8 cellular contexts compared by ENCODE assay signal in genomic region chr19:58556633-58557252, GRCh38. TPM values are rescaled to one million over a fixed set of nuclear protein-coding genes. Genes with fewer than 3 reads are reported as not detected.
DNase-seq lines count a peak whose midpoint lies in the region; FAIRE-seq and TF ChIP-seq lines count a peak whose summit lies in the region.

No MANE protein-coding gene starts in this region.

- no peak for TF ChIP-seq POLR2A in Peyer's patch (IDR thresholded peaks at IDR 0.05)
- TF ChIP-seq POLR2A in endothelial cell of umbilical vein (IDR thresholded peaks at IDR 0.05; ENCODE audit: low read depth, low read length): no peak

- H4K12ac ChIP-seq in trophoblast cell (ENCODE audit: low read depth, low read length): no peak overlapping the region

- H3K9me3 Mint-ChIP-seq in Calu3 (ENCODE audit: low read depth, unreplicated experiment): no peaks in the 10 kb centered on the region

- dilution Hi-C loops in endothelial cell of umbilical vein (cut with MboI; ENCODE audit: extremely low pct_ligation_motif_present, low sequenced_read_pairs): no loop called here

- H3K4me1 Mint-ChIP-seq in Calu3 (ENCODE audit: low read depth, unreplicated experiment): peaks cover 36% of the 10 kb centered on the region

- H3K9me3 ChIP-seq in Peyer's patch (no peaks in the 10 kb centered on the region), endothelial cell of umbilical vein (replicated peaks; ENCODE audit: control insufficient read depth, insufficient read depth, low read length) (no peaks in the 10 kb centered on the region), trophoblast cell (ENCODE audit: insufficient read depth, low read depth, low read length) (no peaks in the 10 kb centered on the region)

- no peak overlapping the region for H2BK120ac ChIP-seq in trophoblast cell (ENCODE audit: insufficient read depth, low read length, poor library complexity)

- TF ChIP-seq CTCF in Calu3 (IDR thresholded peaks at IDR 0.05; ENCODE audit: unreplicated experiment) (no peak), Peyer's patch (IDR thresholded peaks at IDR 0.05) (no peak), endothelial cell of umbilical vein (IDR thresholded peaks at IDR 0.05; ENCODE audit: extremely low read depth in 1 of 2, insufficient read depth in 1 of 2, low read depth in 1 of 2, low read length in 2 of 2) (no peak)

- peaks cover 26% of the 10 kb centered on the region for H3K79me1 ChIP-seq in trophoblast cell (ENCODE audit: low read length)

- CTCF ChIA-PET in Calu3 (lab: Charles Lee): no interaction called here
- CTCF ChIA-PET in endothelial cell of umbilical vein (lab: Charles Lee): interaction anchor here (2.3 kb wide), 1 partner anchor 37 kb away, joined by 14 read pairs; the partner anchor contains the start of gene ZBTB45

- no peak overlapping the region for H2AK5ac ChIP-seq in trophoblast cell (ENCODE audit: low read length)

- peaks cover 93% of the 10 kb centered on the region for H3K36me3 Mint-ChIP-seq in Calu3 (ENCODE audit: insufficient read depth, unreplicated experiment)

- H3K4me1 ChIP-seq in Peyer's patch (peaks cover 0 to 53% (median 30%) of the 10 kb centered on the region in 4 donors), endothelial cell of umbilical vein (ENCODE audit: control insufficient read depth, extremely low read depth, insufficient read depth, low read length) (peaks cover 34% of the 10 kb centered on the region), trophoblast cell (ENCODE audit: control insufficient read depth in 1 of 2, insufficient read depth in 2 of 2, low read length in 2 of 2) (peaks cover 21 to 29% of the 10 kb centered on the region in 2 experiments)

- H2AFZ ChIP-seq in endothelial cell of umbilical vein (ENCODE audit: low read depth, low read length) (no peak overlapping the region), trophoblast cell (ENCODE audit: insufficient read depth, low read length, poor library complexity) (no peak overlapping the region)

- H3K27me3 Mint-ChIP-seq in Calu3 (ENCODE audit: unreplicated experiment): peaks cover 10% of the 10 kb centered on the region

- H3K36me3 ChIP-seq in Peyer's patch: peaks cover 0 to 30% (median 0%) of the 10 kb centered on the region in 3 donors
- peaks cover 8 to 17% of the 10 kb centered on the region in 2 experiments for H3K36me3 ChIP-seq in endothelial cell of umbilical vein (ENCODE audit: control insufficient read depth in 2 of 2, extremely low read depth in 1 of 2, insufficient read depth in 2 of 2, low read length in 2 of 2)
- peaks cover 32 to 33% of the 10 kb centered on the region in 2 experiments for H3K36me3 ChIP-seq in trophoblast cell (ENCODE audit: control insufficient read depth in 1 of 2, insufficient read depth in 2 of 2, low read length in 2 of 2)

- no CpG with 5 or more reads among the region's 11 CpGs for WGBS in trophoblast cell (ENCODE audit: extremely low coverage, insufficient coverage, insufficient read length)

- H2BK5ac ChIP-seq in trophoblast cell (ENCODE audit: low read depth, low read length, poor library complexity): no peak overlapping the region

- no peak for FAIRE-seq in endothelial cell of umbilical vein (lab: Jason Lieb, UNC)

- intact Hi-C loops in Calu3 (cut with micrococcal nuclease; ENCODE audit: unreplicated experiment): no loop called here
- intact Hi-C loops in endothelial cell of umbilical vein (cut with micrococcal nuclease): no loop called here

- no peaks in the 10 kb centered on the region for H4K20me1 ChIP-seq in endothelial cell of umbilical vein (replicated peaks; ENCODE audit: control insufficient read depth, extremely low read depth, insufficient read depth, low read length)

- no peaks in the 10 kb centered on the region for H3K9me1 ChIP-seq in endothelial cell of umbilical vein (replicated peaks; ENCODE audit: control insufficient read depth, extremely low read depth, insufficient read depth, low read length)

- H3K27ac ChIP-seq in Peyer's patch (peak overlapping the region; percentile 93 to 100 (median 99)), endothelial cell of umbilical vein (ENCODE audit: insufficient read depth, low read depth, low read length) (no peak overlapping the region), trophoblast cell (ENCODE audit: low read depth, low read length) (no peak overlapping the region)

- H3K27ac Mint-ChIP-seq in Calu3 (ENCODE audit: unreplicated experiment): peak overlapping the region; percentile 93

- H4K8ac ChIP-seq in trophoblast cell (ENCODE audit: low read depth, low read length): no peak overlapping the region

- BruUV-seq in Calu3 (replicated peaks; lab: Mats Ljungman, UMichigan) (no TSS peak), endothelial cell of umbilical vein (replicated peaks; lab: Mats Ljungman, UMichigan) (no TSS peak)

- H3K4ac ChIP-seq in trophoblast cell (ENCODE audit: low read depth, low read length): peak overlapping the region; percentile 73

- peaks cover 23% of the 10 kb centered on the region for H3K79me2 ChIP-seq in endothelial cell of umbilical vein (ENCODE audit: control insufficient read depth, insufficient read depth, low read length)
- peaks cover 27% of the 10 kb centered on the region for H3K79me2 ChIP-seq in trophoblast cell (ENCODE audit: control insufficient read depth, insufficient read depth, low read length, poor library complexity)

- DNase-seq in Calu3 (no peak), Peyer's patch (no peak), endothelial cell of umbilical vein (ENCODE audit: low read depth, low spot score) (no peak), trophoblast cell (no peak), A172 (ENCODE audit: low spot score) (no peak), NCI-H1417 (lab: John Stamatoyannopoulos, UW) (no peak), putamen (ENCODE audit: low spot score) (no peak)
- no peak for DNase-seq in stimulated activated CD4-positive, alpha-beta T cell treated with anti-CD3 and anti-CD28 coated beads, Interleukin-1b, Interleukin-23, amount 100 ng/mL, for 48 hours

- H3K9ac ChIP-seq in endothelial cell of umbilical vein (replicated peaks; ENCODE audit: extremely low read depth, insufficient read depth, low read length): peak overlapping the region; percentile 92
- H3K9ac ChIP-seq in trophoblast cell (ENCODE audit: low read length): peak overlapping the region; percentile 96

- POLR2A ChIA-PET in endothelial cell of umbilical vein (lab: Charles Lee): no interaction called here

- H3K4me3 ChIP-seq in Peyer's patch: peak overlapping the region in 3 of 4 donors; percentile 72 to 84 (median 80)
- peak overlapping the region in 2 of 3 experiments; percentile 57 to 85 for H3K4me3 ChIP-seq in endothelial cell of umbilical vein (replicated peaks in 1 of 3; ENCODE audit: insufficient read depth in 1 of 3, low read depth in 1 of 3, low read length in 3 of 3)
- no peak overlapping the region for H3K4me3 ChIP-seq in trophoblast cell (ENCODE audit: low read depth, low read length)

- no peak overlapping the region for H3K18ac ChIP-seq in trophoblast cell (ENCODE audit: low read length)

- no peak overlapping the region for H2BK12ac ChIP-seq in trophoblast cell (ENCODE audit: low read length)

- peak overlapping the region; percentile 81 for H3K4me2 ChIP-seq in endothelial cell of umbilical vein (ENCODE audit: insufficient read depth, low read length)
- H3K4me2 ChIP-seq in trophoblast cell (ENCODE audit: low read length): peak overlapping the region; percentile 86

- H4K91ac ChIP-seq in trophoblast cell (ENCODE audit: low read depth, low read length): no peak overlapping the region

- H3K14ac ChIP-seq in trophoblast cell (ENCODE audit: low read length): no peak overlapping the region

- peak overlapping the region; percentile 88 for H3K4me3 Mint-ChIP-seq in Calu3 (ENCODE audit: low read depth, unreplicated experiment)

- no peaks in the 10 kb centered on the region for H3K27me3 ChIP-seq in Peyer's patch
- H3K27me3 ChIP-seq in endothelial cell of umbilical vein (ENCODE audit: control insufficient read depth in 2 of 2, insufficient read depth in 2 of 2, low read length in 2 of 2): peaks cover 4% of the 10 kb centered on the region in 2 experiments
- H3K27me3 ChIP-seq in trophoblast cell (ENCODE audit: insufficient read depth, low read length): no peaks in the 10 kb centered on the region

- H3K23ac ChIP-seq in trophoblast cell (ENCODE audit: low read length): no peak overlapping the region

RNA-seq across cellular contexts. Expression of gene UBE2M, which starts 1.7 kb away (rescaled TPM):
- total RNA-seq in Calu3 (2022) (123 and 131 TPM in 2 replicates), Peyer's patch (10 to 100 TPM; 10.2 to 37.1 (median 18.5) TPM), endothelial cell of umbilical vein (102 and 106 TPM in 2 replicates)
- polyA plus RNA-seq in endothelial cell of umbilical vein: 86.6 and 87.8 TPM in 2 replicates
- 88.2 and 98.9 TPM in 2 replicates for polyA plus RNA-seq in endothelial cell of umbilical vein (2011; cell fraction: cytosol; rRNA removed)
- polyA plus RNA-seq in endothelial cell of umbilical vein (2011; cell fraction: nucleus; rRNA removed): 69.9 and 79.3 TPM in 2 replicates
- polyA plus RNA-seq in endothelial cell of umbilical vein (2012): 94.9 and 96.3 TPM in 2 replicates
- 81.4 and 123 TPM in 2 replicates for polyA minus RNA-seq in endothelial cell of umbilical vein
- polyA minus RNA-seq in endothelial cell of umbilical vein (2011; cell fraction: cytosol; rRNA and poly(A)+ RNA removed): 106 TPM
- polyA minus RNA-seq in endothelial cell of umbilical vein (2011; cell fraction: nucleus; rRNA and poly(A)+ RNA removed): 19.2 and 22.9 TPM in 2 replicates
- polyA plus RNA-seq in trophoblast cell (2013): 98.2 and 99.0 TPM in 2 replicates
- 141 and 145 TPM in 2 replicates for total RNA-seq in A172 (2014; rRNA removed; shearing (Covaris generic))

RNA-seq across cellular contexts. Expression of gene CHMP2A, which starts 1.8 kb away (rescaled TPM):
- total RNA-seq in Calu3 (2022) (168 TPM in 2 replicates), Peyer's patch (100 to 1,000 TPM in 2 of 4 donors, 10 to 100 TPM in 2; 79.2 to 115 (median 101) TPM), endothelial cell of umbilical vein (96.8 and 105 TPM in 2 replicates)
- 126 and 150 TPM in 2 replicates for polyA plus RNA-seq in endothelial cell of umbilical vein
- polyA plus RNA-seq in endothelial cell of umbilical vein (2011; cell fraction: cytosol; rRNA removed): 177 and 193 TPM in 2 replicates
- polyA plus RNA-seq in endothelial cell of umbilical vein (2011; cell fraction: nucleus; rRNA removed): 97.8 and 107 TPM in 2 replicates
- polyA plus RNA-seq in endothelial cell of umbilical vein (2012): 117 and 164 TPM in 2 replicates
- 114 and 117 TPM in 2 replicates for polyA minus RNA-seq in endothelial cell of umbilical vein
- 73.7 TPM for polyA minus RNA-seq in endothelial cell of umbilical vein (2011; cell fraction: cytosol; rRNA and poly(A)+ RNA removed)
- polyA minus RNA-seq in endothelial cell of umbilical vein (2011; cell fraction: nucleus; rRNA and poly(A)+ RNA removed): 19.9 and 22.4 TPM in 2 replicates
- 137 and 138 TPM in 2 replicates for polyA plus RNA-seq in trophoblast cell (2013)
- total RNA-seq in A172 (2014; rRNA removed; shearing (Covaris generic)): 32.1 and 48.2 TPM in 2 replicates

RNA-seq across cellular contexts. Expression of gene TRIM28, which starts 12.9 kb away (rescaled TPM):
- total RNA-seq in Calu3 (2022) (558 and 582 TPM in 2 replicates), Peyer's patch (100 to 1,000 TPM; 164 to 281 (median 196) TPM), endothelial cell of umbilical vein (377 and 429 TPM in 2 replicates)
- 521 and 593 TPM in 2 replicates for polyA plus RNA-seq in endothelial cell of umbilical vein
- polyA plus RNA-seq in endothelial cell of umbilical vein (2011; cell fraction: cytosol; rRNA removed): 366 and 385 TPM in 2 replicates
- 654 and 696 TPM in 2 replicates for polyA plus RNA-seq in endothelial cell of umbilical vein (2011; cell fraction: nucleus; rRNA removed)
- polyA plus RNA-seq in endothelial cell of umbilical vein (2012): 600 and 631 TPM in 2 replicates
- polyA minus RNA-seq in endothelial cell of umbilical vein: 702 and 1,022 TPM in 2 replicates
- 571 TPM for polyA minus RNA-seq in endothelial cell of umbilical vein (2011; cell fraction: cytosol; rRNA and poly(A)+ RNA removed)
- polyA minus RNA-seq in endothelial cell of umbilical vein (2011; cell fraction: nucleus; rRNA and poly(A)+ RNA removed): 298 and 308 TPM in 2 replicates
- polyA plus RNA-seq in trophoblast cell (2013): 646 and 654 TPM in 2 replicates
- 545 and 619 TPM in 2 replicates for total RNA-seq in A172 (2014; rRNA removed; shearing (Covaris generic))

RNA-seq across cellular contexts. Expression of gene MZF1, which starts 16.4 kb away (rescaled TPM):
- total RNA-seq in Calu3 (2022) (31.8 and 33.5 TPM in 2 replicates), Peyer's patch (100 to 1,000 TPM in 1 of 4 donors, 10 to 100 TPM in 3; 60.9 to 123 (median 82.3) TPM), endothelial cell of umbilical vein (18.8 and 26.4 TPM in 2 replicates)
- polyA plus RNA-seq in endothelial cell of umbilical vein: 30.8 and 39.1 TPM in 2 replicates
- polyA plus RNA-seq in endothelial cell of umbilical vein (2011; cell fraction: cytosol; rRNA removed): 5.7 and 9.6 TPM in 2 replicates
- 132 and 152 TPM in 2 replicates for polyA plus RNA-seq in endothelial cell of umbilical vein (2011; cell fraction: nucleus; rRNA removed)
- polyA plus RNA-seq in endothelial cell of umbilical vein (2012): 10.1 and 10.9 TPM in 2 replicates
- polyA minus RNA-seq in endothelial cell of umbilical vein: 18.9 and 19.7 TPM in 2 replicates
- polyA minus RNA-seq in endothelial cell of umbilical vein (2011; cell fraction: cytosol; rRNA and poly(A)+ RNA removed): 12.1 TPM
- 34.9 and 36.9 TPM in 2 replicates for polyA minus RNA-seq in endothelial cell of umbilical vein (2011; cell fraction: nucleus; rRNA and poly(A)+ RNA removed)
- 12.4 and 13.2 TPM in 2 replicates for polyA plus RNA-seq in trophoblast cell (2013)
- 17.4 and 17.8 TPM in 2 replicates for total RNA-seq in A172 (2014; rRNA removed; shearing (Covaris generic))

RNA-seq across cellular contexts. Expression of gene ZBTB45, which starts 37.1 kb away (rescaled TPM):
- total RNA-seq in Calu3 (2022) (17.7 and 19.6 TPM in 2 replicates), Peyer's patch (10 to 100 TPM in 3 of 4 donors, 1 to 10 TPM in 1; 7.4 to 21.6 (median 14.3) TPM), endothelial cell of umbilical vein (21.8 TPM in 2 replicates)
- polyA plus RNA-seq in endothelial cell of umbilical vein: 17.8 and 25.3 TPM in 2 replicates
- polyA plus RNA-seq in endothelial cell of umbilical vein (2011; cell fraction: cytosol; rRNA removed): 6.6 and 9.8 TPM in 2 replicates
- polyA plus RNA-seq in endothelial cell of umbilical vein (2011; cell fraction: nucleus; rRNA removed): 10.6 and 12.3 TPM in 2 replicates
- 9.5 and 13.9 TPM in 2 replicates for polyA plus RNA-seq in endothelial cell of umbilical vein (2012)
- 7.1 and 11.5 TPM in 2 replicates for polyA minus RNA-seq in endothelial cell of umbilical vein
- polyA minus RNA-seq in endothelial cell of umbilical vein (2011; cell fraction: cytosol; rRNA and poly(A)+ RNA removed): 7.9 TPM
- 10.5 and 18.6 TPM in 2 replicates for polyA minus RNA-seq in endothelial cell of umbilical vein (2011; cell fraction: nucleus; rRNA and poly(A)+ RNA removed)
- 14.8 and 15.3 TPM in 2 replicates for polyA plus RNA-seq in trophoblast cell (2013)
- 9.0 and 11.9 TPM in 2 replicates for total RNA-seq in A172 (2014; rRNA removed; shearing (Covaris generic))

Comparison
In these comparisons a context has a peak if more than half of its experiments do, and no peak if none do; other contexts are left out.
1. H3K27ac ChIP-seq: peak in Peyer's patch (4 of 4); none in endothelial cell of umbilical vein (single experiment) and trophoblast cell (single experiment).